24 cellular contexts compared by ENCODE assay signal in the genomic region with DNA sequence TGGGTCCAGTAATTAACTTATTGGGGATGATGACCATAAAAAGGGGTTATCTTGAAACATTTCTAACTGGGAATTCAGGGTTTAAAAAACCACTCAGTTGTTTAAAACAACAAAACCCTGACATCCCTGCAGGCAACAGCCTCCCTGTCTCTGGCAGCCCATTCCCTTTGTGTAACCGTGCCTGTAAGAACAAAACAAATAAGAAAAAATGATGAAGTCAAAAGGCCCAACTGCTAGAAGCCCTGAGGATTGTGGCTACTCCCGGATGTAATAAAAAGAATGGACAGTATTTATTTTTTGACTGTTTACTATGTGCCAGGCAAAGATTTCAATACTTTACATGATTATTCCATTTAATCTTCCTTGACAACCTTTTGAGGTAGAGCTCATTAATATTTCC.
"Had no signal": no experiment of that assay in that cellular context is flagged by ENCODE, and none has a peak within 500 bp of the region (broad histone marks: within the 10 kb centered on the region; RNA-seq: fewer than 3 reads in every experiment).

No MANE protein-coding gene starts in this region.

- H3K36me3 Mint-ChIP-seq: activated naive CD8-positive, alpha-beta T cell treated with anti-CD3 and anti-CD28 coated beads for 36 hours; naive thymus-derived CD8-positive, alpha-beta T cell; WTC11 had no signal

- H3K4me3 ChIP-seq: hepatocyte, pancreas, tibial nerve had no signal

- H3K4me1 ChIP-seq: pancreas had no signal

- H3K9me3 Mint-ChIP-seq: activated naive CD8-positive, alpha-beta T cell treated with anti-CD3 and anti-CD28 coated beads for 36 hours; activated T-cell treated with anti-CD3 and anti-CD28 coated beads, Interleukin-2, amount 50 U/mL, for 24 hours; activated T-helper 17 cell treated with anti-CD3 and anti-CD28 coated beads, Interleukin-2, amount 50 U/mL, for 72 hours; mesothelial cell of epicardium; naive thymus-derived CD8-positive, alpha-beta T cell; T-helper 2 cell treated with Interferon-gamma antibody and Interleukin-4, amounts not matched to agents 5 μg/mL and 100 μg/mL, for 36 hours; WTC11 had no signal

- H2AFZ ChIP-seq: hepatocyte had no signal

- H3K79me2 ChIP-seq: hepatocyte had no signal

- DNase-seq: activated naive CD8-positive, alpha-beta T cell treated with anti-CD3 and anti-CD28 coated beads for 36 hours; activated T-cell treated with anti-CD3 and anti-CD28 coated beads, Interleukin-2, amount 50 U/mL, for 24 hours; central memory CD4-positive, alpha-beta T cell; dermis blood vessel endothelial cell; effector CD8-positive, alpha-beta T cell; foreskin melanocyte; left ventricle myocardium superior; mammary epithelial cell; naive thymus-derived CD8-positive, alpha-beta T cell; pancreas; right cardiac atrium; stimulated activated CD4-positive, alpha-beta T cell treated with anti-CD3 and anti-CD28 coated beads, Interleukin-4, amount 100 ng/mL, for 24 hours; stimulated activated naive CD8-positive, alpha-beta T cell treated with anti-CD3 and anti-CD28 coated beads, Interleukin-15, Interleukin-2, amounts not matched to agents 100 U/mL and 50 U/mL, for 24 hours had no signal

- H3K4me2 ChIP-seq: hepatocyte had no signal

- H3K4me3 Mint-ChIP-seq: activated naive CD8-positive, alpha-beta T cell treated with anti-CD3 and anti-CD28 coated beads for 36 hours; activated T-cell treated with anti-CD3 and anti-CD28 coated beads, Interleukin-2, amount 50 U/mL, for 24 hours; activated T-helper 17 cell treated with anti-CD3 and anti-CD28 coated beads, Interleukin-2, amount 50 U/mL, for 72 hours; mesothelial cell of epicardium; naive thymus-derived CD8-positive, alpha-beta T cell; T-helper 2 cell treated with Interferon-gamma antibody and Interleukin-4, amounts not matched to agents 5 μg/mL and 100 μg/mL, for 36 hours; WTC11 had no signal

- FAIRE-seq: astrocyte, pancreas, TTC549, urothelium cell line had no signal

- H3K4me1 Mint-ChIP-seq: activated naive CD8-positive, alpha-beta T cell treated with anti-CD3 and anti-CD28 coated beads for 36 hours; activated T-helper 17 cell treated with anti-CD3 and anti-CD28 coated beads, Interleukin-2, amount 50 U/mL, for 72 hours; naive thymus-derived CD8-positive, alpha-beta T cell; WTC11 had no signal

- H3K27ac Mint-ChIP-seq: activated naive CD8-positive, alpha-beta T cell treated with anti-CD3 and anti-CD28 coated beads for 36 hours; activated T-cell treated with anti-CD3 and anti-CD28 coated beads, Interleukin-2, amount 50 U/mL, for 24 hours; activated T-helper 17 cell treated with anti-CD3 and anti-CD28 coated beads, Interleukin-2, amount 50 U/mL, for 72 hours; mesothelial cell of epicardium; naive thymus-derived CD8-positive, alpha-beta T cell; T-helper 2 cell treated with Interferon-gamma antibody and Interleukin-4, amounts not matched to agents 5 μg/mL and 100 μg/mL, for 36 hours; WTC11 had no signal

- H3K36me3 ChIP-seq: pancreas had no signal

- H3K27me3 ChIP-seq: hepatocyte, neutrophil, pancreas, tibial nerve had no signal

- ATAC-seq: activated T-helper 17 cell treated with anti-CD3 and anti-CD28 coated beads, Interleukin-2, amount 50 U/mL, for 72 hours; esophagus mucosa; left ventricle myocardium superior; naive thymus-derived CD8-positive, alpha-beta T cell; right cardiac atrium; stimulated activated naive CD8-positive, alpha-beta T cell treated with anti-CD3 and anti-CD28 coated beads, Interleukin-15, Interleukin-2, amounts not matched to agents 100 U/mL and 50 U/mL, for 24 hours; WTC11 had no signal

- H3K9me3 ChIP-seq: neutrophil, pancreas, tibial nerve had no signal

- H3K27ac ChIP-seq: hepatocyte, neutrophil, pancreas, tibial nerve had no signal
